ENCODE assay signal across 13 cellular contexts in genomic region chr10:3875842-3876235, GRCh38.
A peak's percentile ranks its signal among the peaks of the same experiment; 100 is the strongest.
DNase-seq lines count a peak whose midpoint lies in the region; ATAC-seq and TF ChIP-seq lines count a peak whose summit lies in the region.
"Had no signal": no experiment of that assay in that cellular context is flagged by ENCODE, and none has a peak within 500 bp of the region (broad histone marks: within the 10 kb centered on the region; RNA-seq: fewer than 3 reads in every experiment).

No MANE protein-coding gene starts in this region.

- no peaks in the 10 kb centered on the region for H3K36me3 ChIP-seq in RWPE2 (ENCODE audit: low read depth)
- no peaks in the 10 kb centered on the region for H3K36me3 ChIP-seq in endodermal cell (ENCODE audit: control insufficient read depth, insufficient read depth, low read length)
- H3K36me3 ChIP-seq in H7 (replicated peaks; ENCODE audit: control insufficient read depth, insufficient read depth, low read length), result no peaks in the 10 kb centered on the region
- H3K36me3 ChIP-seq: esophagus muscularis mucosa, WERI-Rb-1 had no signal

- H3K27ac Mint-ChIP-seq in activated T-cell treated with anti-CD3 and anti-CD28 coated beads, Interleukin-2, amount 50 U/mL, for 72 hours, result peak overlapping the region; percentile 98
- H3K27ac Mint-ChIP-seq in endodermal cell, result no peak overlapping the region
- H3K27ac Mint-ChIP-seq in stimulated activated naive CD8-positive, alpha-beta T cell treated with anti-CD3 and anti-CD28 coated beads, Interleukin-15, amount 100 ng/mL, for 72 hours, result peak overlapping the region; percentile 96 to 98

- TF ChIP-seq CTCF in RWPE2 (IDR thresholded peaks at IDR 0.05; ENCODE audit: poor library complexity, severe bottlenecking), result no peak
- TF ChIP-seq CTCF in endodermal cell (conservative IDR thresholded peaks at IDR 0.05), result no peak
- TF ChIP-seq CTCF in GM13977 (IDR thresholded peaks at IDR 0.05; ENCODE audit: extremely low read depth, insufficient read depth, missing control alignments), result no peak

- no peak for ATAC-seq in activated T-cell treated with anti-CD3 and anti-CD28 coated beads, Interleukin-2, amount 50 U/mL, for 72 hours (replicated peaks in 1 of 2)
- no peak for ATAC-seq in RWPE2 (ENCODE audit: low read depth)
- ATAC-seq in stimulated activated naive CD8-positive, alpha-beta T cell treated with anti-CD3 and anti-CD28 coated beads, Interleukin-15, amount 100 ng/mL, for 72 hours, result no peak

- no peaks in the 10 kb centered on the region for H3K36me3 Mint-ChIP-seq in activated T-cell treated with anti-CD3 and anti-CD28 coated beads, Interleukin-2, amount 50 U/mL, for 72 hours (ENCODE audit: insufficient read depth in 2 of 2)
- H3K36me3 Mint-ChIP-seq in endodermal cell (ENCODE audit: low read depth), result no peaks in the 10 kb centered on the region

- H3K4me3 Mint-ChIP-seq in activated T-cell treated with anti-CD3 and anti-CD28 coated beads, Interleukin-2, amount 50 U/mL, for 72 hours, result peak overlapping the region; percentile 84 to 89
- H3K4me3 Mint-ChIP-seq in endodermal cell, result no peak overlapping the region
- H3K4me3 Mint-ChIP-seq in stimulated activated naive CD8-positive, alpha-beta T cell treated with anti-CD3 and anti-CD28 coated beads, Interleukin-15, amount 100 ng/mL, for 72 hours, result peak overlapping the region; percentile 50 to 77

- H3K27me3 Mint-ChIP-seq in activated T-cell treated with anti-CD3 and anti-CD28 coated beads, Interleukin-2, amount 50 U/mL, for 72 hours (ENCODE audit: low read depth), result no peaks in the 10 kb centered on the region
- H3K27me3 Mint-ChIP-seq in endodermal cell (ENCODE audit: insufficient read depth), result no peaks in the 10 kb centered on the region
- no peaks in the 10 kb centered on the region for H3K27me3 Mint-ChIP-seq in stimulated activated naive CD8-positive, alpha-beta T cell treated with anti-CD3 and anti-CD28 coated beads, Interleukin-15, amount 100 ng/mL, for 72 hours

- H3K27me3 ChIP-seq in RWPE2 (ENCODE audit: insufficient read depth, poor library complexity, severe bottlenecking) (no peaks in the 10 kb centered on the region), endodermal cell (ENCODE audit: control insufficient read depth, insufficient read depth, low read length, poor library complexity, severe bottlenecking) (no peaks in the 10 kb centered on the region), H7 (ENCODE audit: control insufficient read depth, insufficient read depth, low read length) (no peaks in the 10 kb centered on the region)
- H3K27me3 ChIP-seq: esophagus muscularis mucosa had no signal

- H3K9ac ChIP-seq in endodermal cell (ENCODE audit: extremely low read depth, low read length, poor library complexity, severe bottlenecking), result no peak overlapping the region

- 87 to 90% methylated on average over 3 of the region's 3 CpGs for WGBS in endodermal cell (ENCODE audit: insufficient coverage in 1 of 2, insufficient read length in 1 of 2), 2 experiments

- H3K4me1 Mint-ChIP-seq in activated T-cell treated with anti-CD3 and anti-CD28 coated beads, Interleukin-2, amount 50 U/mL, for 72 hours (ENCODE audit: low read depth), result peaks cover 76% of the 10 kb centered on the region
- peaks cover 23% of the 10 kb centered on the region for H3K4me1 Mint-ChIP-seq in endodermal cell
- H3K4me1 Mint-ChIP-seq in stimulated activated naive CD8-positive, alpha-beta T cell treated with anti-CD3 and anti-CD28 coated beads, Interleukin-15, amount 100 ng/mL, for 72 hours, result peaks cover 69% of the 10 kb centered on the region

- DNase-seq in activated T-cell treated with anti-CD3 and anti-CD28 coated beads, Interleukin-2, amount 50 U/mL, for 72 hours, result no peak
- no peak for DNase-seq in activated T-cell treated with anti-CD3 and anti-CD28 coated beads, Interleukin-2, amount 50 U/mL, for 48 hours
- DNase-seq in RWPE2 (ENCODE audit: low spot score) (no peak), endodermal cell (peak; percentile 34), H7 (no peak), NCI-H1436 treated with DMSO at 0.1 percent for 48 hours (lab: John Stamatoyannopoulos, UW) (no peak), GM13977 (ENCODE audit: low spot score) (no peak)
- no peak for DNase-seq in stimulated activated naive CD8-positive, alpha-beta T cell treated with anti-CD3 and anti-CD28 coated beads, Interleukin-15, amount 100 ng/mL, for 72 hours
- DNase-seq: activated effector memory CD4-positive, alpha-beta T cell treated with Interleukin-2 at 50 U/mL for 16 hours; hippocampal formation; stimulated activated CD4-positive, alpha-beta T cell treated with anti-CD3 and anti-CD28 coated beads, Interleukin-15, amount 100 ng/mL, for 24 hours; WERI-Rb-1 had no signal

- H3K4me1 ChIP-seq in RWPE2 (ENCODE audit: insufficient read depth, poor library complexity, severe bottlenecking) (peaks cover 22% of the 10 kb centered on the region), endodermal cell (ENCODE audit: control insufficient read depth, insufficient read depth, low read length) (peaks cover 4% of the 10 kb centered on the region)

- no peaks in the 10 kb centered on the region for H3K9me3 Mint-ChIP-seq in activated T-cell treated with anti-CD3 and anti-CD28 coated beads, Interleukin-2, amount 50 U/mL, for 72 hours
- H3K9me3 Mint-ChIP-seq in endodermal cell, result no peaks in the 10 kb centered on the region
- no peaks in the 10 kb centered on the region for H3K9me3 Mint-ChIP-seq in stimulated activated naive CD8-positive, alpha-beta T cell treated with anti-CD3 and anti-CD28 coated beads, Interleukin-15, amount 100 ng/mL, for 72 hours

- peak overlapping the region; percentile 74 for H3K27ac ChIP-seq in RWPE2 (ENCODE audit: poor library complexity, severe bottlenecking)
- no peak overlapping the region for H3K27ac ChIP-seq in endodermal cell (ENCODE audit: low read depth, low read length)
- H3K27ac ChIP-seq: WERI-Rb-1 had no signal

- H3K4me3 ChIP-seq in RWPE2 (ENCODE audit: severe bottlenecking) (no peak overlapping the region), endodermal cell (ENCODE audit: low read length) (no peak overlapping the region), H7 (ENCODE audit: insufficient read depth, low read depth, low read length) (no peak overlapping the region)
- H3K4me3 ChIP-seq: esophagus muscularis mucosa had no signal

- H3K9me3 ChIP-seq in RWPE2 (ENCODE audit: severe bottlenecking) (no peaks in the 10 kb centered on the region), endodermal cell (ENCODE audit: control insufficient read depth, low read length) (no peaks in the 10 kb centered on the region)
- H3K9me3 ChIP-seq: esophagus muscularis mucosa had no signal

- in situ Hi-C loops in GM13977 (cut with MboI; ENCODE audit: low pct_unique_long_range_greater_than_20kb, low sequenced_read_pairs, unreplicated experiment), result no loop called here
